Comparison of ENCODE assay signal across 8 cellular contexts in the genomic region with DNA sequence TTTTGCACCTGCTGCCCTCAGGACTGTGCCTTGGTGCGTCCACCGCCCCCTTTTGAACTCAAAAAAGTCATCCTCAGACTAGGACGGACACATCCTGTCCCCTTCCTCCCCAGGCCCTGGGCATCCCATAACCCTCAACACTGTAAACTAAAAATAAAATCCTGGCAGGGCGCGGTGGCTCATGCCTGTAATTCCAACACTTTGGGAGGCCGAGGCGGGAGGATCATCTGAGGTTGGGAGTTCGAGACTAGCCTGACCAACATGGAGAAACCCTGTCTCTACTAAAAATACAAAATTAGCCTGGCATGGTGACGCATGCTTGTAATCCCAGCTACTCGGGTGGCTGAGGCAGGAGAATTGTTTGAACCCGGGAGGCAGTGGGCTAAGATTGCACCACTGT. TPM values are rescaled to one million over a fixed set of nuclear protein-coding genes. Genes with fewer than 3 reads are reported as not detected.
DNase-seq lines count a peak whose midpoint lies in the region; ATAC-seq, FAIRE-seq and TF ChIP-seq lines count a peak whose summit lies in the region.
"Not testable (repeated sequence)": the region's sequence is repeated elsewhere in the genome, so short reads cannot be mapped to it uniquely, and the experiment has no call there.

No MANE protein-coding gene starts in this region.

- not testable (repeated sequence) for H3K27me3 Mint-ChIP-seq in activated CD8-positive, alpha-beta T cell treated with anti-CD3 and anti-CD28 coated beads, Interleukin-2, amount 10 ng/mL, durations not matched to agents 7 days and 5 days (ENCODE audit: low read depth)

- not testable (repeated sequence) for H3K9me3 Mint-ChIP-seq in activated CD8-positive, alpha-beta T cell treated with anti-CD3 and anti-CD28 coated beads, Interleukin-2, amount 10 ng/mL, durations not matched to agents 7 days and 5 days (ENCODE audit: insufficient read depth)

- H3K27me3 ChIP-seq in NT2/D1 (ENCODE audit: insufficient read depth, insufficient read length); bronchial epithelial cell (ENCODE audit: control insufficient read depth, insufficient read depth, low read length); gastroesophageal sphincter; rectal smooth muscle tissue (ENCODE audit: control insufficient read depth, insufficient read depth, low read length): not testable (repeated sequence)

- peak overlapping the region; percentile 98 for H3K4me3 ChIP-seq in NT2/D1 (ENCODE audit: insufficient read length, low read depth)
- peak overlapping the region; percentile 88 for H3K4me3 ChIP-seq in bronchial epithelial cell (ENCODE audit: low read depth, low read length)
- peak overlapping the region; percentile 45 to 96 for H3K4me3 ChIP-seq in gastroesophageal sphincter
- H3K4me3 ChIP-seq in mesodermal cell (ENCODE audit: extremely low read depth, insufficient read depth, low read length, poor library complexity, severe bottlenecking) = peak overlapping the region; percentile 83
- peak overlapping the region; percentile 94 for H3K4me3 ChIP-seq in rectal smooth muscle tissue (ENCODE audit: low read length)
- peak overlapping the region; percentile 94 for H3K4me3 ChIP-seq in urinary bladder (ENCODE audit: low read depth, low read length)

- not testable (repeated sequence) for TF ChIP-seq POLR2A in gastroesophageal sphincter (IDR thresholded peaks at IDR 0.05)

- DNase-seq in NT2/D1 (ENCODE audit: low read depth, low spot score); activated CD8-positive, alpha-beta T cell treated with anti-CD3 and anti-CD28 coated beads, Interleukin-2, amount 10 ng/mL, durations not matched to agents 7 days and 5 days; bronchial epithelial cell (ENCODE audit: low read depth): not testable (repeated sequence)

- not testable (repeated sequence) for ATAC-seq in activated CD8-positive, alpha-beta T cell treated with anti-CD3 and anti-CD28 coated beads, Interleukin-2, amount 10 ng/mL, durations not matched to agents 7 days and 5 days; gastroesophageal sphincter

- CTCF ChIA-PET in activated CD8-positive, alpha-beta T cell treated with anti-CD3 and anti-CD28 coated beads, Interleukin-2, amount 10 ng/mL, durations not matched to agents 7 days and 5 days (lab: Charles Lee) = interaction anchor here (0.9 to 4.0 kb wide), 5 partner anchors 12 to 19 kb away, joined by 3 to 46 read pairs (median 6); no protein-coding TSS in a partner anchor

- peak overlapping the region; percentile 90 to 100 (median 98) for H3K27ac ChIP-seq in gastroesophageal sphincter
- not testable (repeated sequence) for H3K27ac ChIP-seq in mesodermal cell (ENCODE audit: low read depth, low read length, severe bottlenecking); rectal smooth muscle tissue (ENCODE audit: low read depth, low read length)
- peak overlapping the region; percentile 83 for H3K27ac ChIP-seq in urinary bladder (ENCODE audit: low read depth)

- peak overlapping the region; percentile 99 for H3K27ac Mint-ChIP-seq in activated CD8-positive, alpha-beta T cell treated with anti-CD3 and anti-CD28 coated beads, Interleukin-2, amount 10 ng/mL, durations not matched to agents 7 days and 5 days

- not testable (repeated sequence) for H3K4me1 ChIP-seq in ES-I3 (ENCODE audit: insufficient read depth, low read length); rectal smooth muscle tissue (ENCODE audit: control insufficient read depth, insufficient read depth, low read length); urinary bladder (ENCODE audit: insufficient read depth)
- H3K4me1 ChIP-seq in NT2/D1 (ENCODE audit: insufficient read depth, insufficient read length) (peaks cover 13% of the 10 kb centered on the region), gastroesophageal sphincter (peaks cover 0 to 84% (median 24%) of the 10 kb centered on the region in 3 donors), mesodermal cell (ENCODE audit: control insufficient read depth, insufficient read depth, low read length, poor library complexity, severe bottlenecking) (peaks cover 20% of the 10 kb centered on the region)

- TF ChIP-seq CTCF in bronchial epithelial cell (IDR thresholded peaks at IDR 0.05; ENCODE audit: insufficient read depth, low read length, severe bottlenecking); gastroesophageal sphincter (IDR thresholded peaks at IDR 0.05): not testable (repeated sequence)

- peaks cover 68% of the 10 kb centered on the region for H3K4me1 Mint-ChIP-seq in activated CD8-positive, alpha-beta T cell treated with anti-CD3 and anti-CD28 coated beads, Interleukin-2, amount 10 ng/mL, durations not matched to agents 7 days and 5 days (ENCODE audit: low read depth)

- H3K4me3 Mint-ChIP-seq in activated CD8-positive, alpha-beta T cell treated with anti-CD3 and anti-CD28 coated beads, Interleukin-2, amount 10 ng/mL, durations not matched to agents 7 days and 5 days = peak overlapping the region; percentile 99

- not testable (repeated sequence) for H3K9me3 ChIP-seq in ES-I3 (ENCODE audit: control insufficient read depth, insufficient read depth, low read length); NT2/D1 (ENCODE audit: insufficient read depth, low read length); gastroesophageal sphincter; mesodermal cell (ENCODE audit: control insufficient read depth, low read length)

- not testable (repeated sequence) for H3K36me3 ChIP-seq in ES-I3 (ENCODE audit: insufficient read depth, low read length); bronchial epithelial cell (ENCODE audit: control insufficient read depth, insufficient read depth, low read length); urinary bladder (ENCODE audit: insufficient read depth)
- H3K36me3 ChIP-seq in NT2/D1 (ENCODE audit: insufficient read depth, insufficient read length, low read length) (peaks cover 60% of the 10 kb centered on the region), gastroesophageal sphincter (peaks cover 0 to 37% of the 10 kb centered on the region in 2 donors), mesodermal cell (ENCODE audit: control insufficient read depth, insufficient read depth, low read length) (peaks cover 49% of the 10 kb centered on the region), rectal smooth muscle tissue (ENCODE audit: control insufficient read depth, insufficient read depth, low read length) (peaks cover 12% of the 10 kb centered on the region)

- POLR2A ChIA-PET in activated CD8-positive, alpha-beta T cell treated with anti-CD3 and anti-CD28 coated beads, Interleukin-2, amount 10 ng/mL, durations not matched to agents 7 days and 5 days (lab: Charles Lee) = interaction anchor here (0.6 to 4.1 kb wide), 4 partner anchors 8 to 756 kb away, joined by 3 to 112 read pairs (median 10); a partner anchor contains a TSS

- WGBS in gastroesophageal sphincter (ENCODE audit: low coverage in 1 of 2), 2 donors = 51 to 69% methylated on average over 8 to 10 of the region's 11 CpGs
- WGBS in mesodermal cell (ENCODE audit: insufficient coverage in 2 of 2), 2 experiments = 82 to 85% methylated on average over 10 to 11 of the region's 11 CpGs
- WGBS in urinary bladder = 58% methylated on average over 11 of the region's 11 CpGs

- FAIRE-seq in bronchial epithelial cell (lab: Jason Lieb, UNC) = not testable (repeated sequence)

- peak overlapping the region; percentile 89; the same call in 1 of the 2 replicates for H3K9ac ChIP-seq in ES-I3 (ENCODE audit: low read depth, low read length)
- H3K9ac ChIP-seq in NT2/D1 (ENCODE audit: insufficient read length, low read depth) = peak overlapping the region; percentile 97
- peak overlapping the region; percentile 68 for H3K9ac ChIP-seq in rectal smooth muscle tissue (ENCODE audit: low read length)

- peaks cover 62% of the 10 kb centered on the region for H3K36me3 Mint-ChIP-seq in activated CD8-positive, alpha-beta T cell treated with anti-CD3 and anti-CD28 coated beads, Interleukin-2, amount 10 ng/mL, durations not matched to agents 7 days and 5 days (ENCODE audit: low read depth)

- not testable (repeated sequence) for TF ChIP-seq EP300 in gastroesophageal sphincter (IDR thresholded peaks at IDR 0.05)

RNA-seq across cellular contexts. Expression of a gene that starts 1.3 kb away (rescaled TPM):
- total RNA-seq in activated CD8-positive, alpha-beta T cell treated with anti-CD3 and anti-CD28 coated beads, Interleukin-2, amount 10 ng/mL, durations not matched to agents 7 days and 5 days = 100 to 1,000 TPM; 132 to 136 TPM
- total RNA-seq in bronchial epithelial cell (55.6 and 62.9 TPM in 2 replicates), gastroesophageal sphincter (10 to 100 TPM; 34.1 to 54.0 (median 38.6) TPM), urinary bladder (32.3 TPM)
- 67.9 TPM for polyA plus RNA-seq in mesodermal cell (2013, experiment 1 of 2)
- 67.2 TPM for polyA plus RNA-seq in mesodermal cell (2013, experiment 2 of 2)
- polyA plus RNA-seq in urinary bladder = 41.0 TPM

RNA-seq across cellular contexts. Expression of a gene that starts 7.7 kb away (rescaled TPM):
- total RNA-seq in activated CD8-positive, alpha-beta T cell treated with anti-CD3 and anti-CD28 coated beads, Interleukin-2, amount 10 ng/mL, durations not matched to agents 7 days and 5 days = 10 to 100 TPM; 21.9 to 22.4 TPM
- total RNA-seq in bronchial epithelial cell (20.0 and 34.4 TPM in 2 replicates), gastroesophageal sphincter (10 to 100 TPM; 46.6 to 94.2 (median 64.6) TPM), urinary bladder (18.5 TPM)
- 36.1 TPM for polyA plus RNA-seq in mesodermal cell (2013, experiment 1 of 2)
- polyA plus RNA-seq in mesodermal cell (2013, experiment 2 of 2) = 27.0 TPM
- 64.8 TPM for polyA plus RNA-seq in urinary bladder

RNA-seq across cellular contexts. Expression of a gene that starts 7.9 kb away (rescaled TPM):
- 100 to 1,000 TPM; 284 to 311 TPM for total RNA-seq in activated CD8-positive, alpha-beta T cell treated with anti-CD3 and anti-CD28 coated beads, Interleukin-2, amount 10 ng/mL, durations not matched to agents 7 days and 5 days
- total RNA-seq in bronchial epithelial cell = 1.2 and 3.4 TPM in 2 replicates
- total RNA-seq in gastroesophageal sphincter = 1 to 10 TPM; 6.0 to 8.2 (median 7.1) TPM
- 104 TPM for polyA plus RNA-seq in mesodermal cell (2013, experiment 1 of 2)
- polyA plus RNA-seq in mesodermal cell (2013, experiment 2 of 2) = 91.8 TPM
- 8.9 TPM for total RNA-seq in urinary bladder
- polyA plus RNA-seq in urinary bladder = 5.5 TPM

RNA-seq across cellular contexts. Expression of a gene that starts 29.3 kb away (rescaled TPM):
- under 1 TPM; 0.45 to 0.91 TPM for total RNA-seq in activated CD8-positive, alpha-beta T cell treated with anti-CD3 and anti-CD28 coated beads, Interleukin-2, amount 10 ng/mL, durations not matched to agents 7 days and 5 days
- total RNA-seq in bronchial epithelial cell (0.64 and 0.79 TPM in 2 replicates), gastroesophageal sphincter (10 to 100 TPM in 1 of 4 donors, 1 to 10 TPM in 3; 1.2 to 18.4 (median 4.9) TPM), urinary bladder (0.63 TPM)
- polyA plus RNA-seq in mesodermal cell (2013, experiment 1 of 2) = 2.0 TPM
- polyA plus RNA-seq in mesodermal cell (2013, experiment 2 of 2) = 1.1 TPM
- polyA plus RNA-seq in urinary bladder = 2.9 TPM

Comparison
In these comparisons a context has a peak if more than half of its experiments do, and no peak if none do; other contexts are left out.
1. RNA of a gene that starts 7.9 kb away (total RNA-seq): 284 to 311 TPM in activated CD8-positive, alpha-beta T cell treated with anti-CD3 and anti-CD28 coated beads, Interleukin-2, amount 10 ng/mL, durations not matched to agents 7 days and 5 days; 8.9 TPM in urinary bladder (single experiment), 6.0 to 8.2 TPM in gastroesophageal sphincter and 1.2 to 3.4 TPM in bronchial epithelial cell; every median in the first group is over 10 times any median in the second.
2. Peak in every context shown above with its lines, with median percentiles within 50 percentile points of each other: H3K9ac ChIP-seq and H3K4me3 ChIP-seq.